ENCODE assay signal across 30 cellular contexts in the genomic region with DNA sequence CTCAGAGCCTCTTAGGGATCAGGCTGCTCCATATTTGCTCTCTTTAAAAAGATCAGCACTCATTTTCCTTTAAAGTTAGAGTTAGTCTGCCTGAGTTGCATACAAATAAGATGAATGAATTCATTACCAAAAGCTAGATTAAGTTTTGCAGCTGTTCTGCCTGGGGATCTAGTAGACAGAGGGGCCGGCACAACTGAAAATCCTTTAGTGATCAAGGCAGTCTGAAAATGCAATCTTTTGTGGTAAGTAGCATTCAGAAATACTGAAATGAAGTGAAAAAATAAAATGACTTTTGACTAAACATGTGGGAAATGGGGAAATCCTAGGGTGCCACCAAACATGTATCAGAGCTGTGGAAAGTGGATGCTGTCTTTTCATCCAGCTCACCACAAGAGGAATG.
DNase-seq lines count a peak whose midpoint lies in the region; ATAC-seq, FAIRE-seq and TF ChIP-seq lines count a peak whose summit lies in the region.
"Had no signal": no experiment of that assay in that cellular context is flagged by ENCODE, and none has a peak within 500 bp of the region (broad histone marks: within the 10 kb centered on the region; RNA-seq: fewer than 3 reads in every experiment).

No MANE protein-coding gene starts in this region.

- H3K27ac ChIP-seq in astrocyte (ENCODE audit: low read depth, low read length): no peak overlapping the region
- peak overlapping the region; percentile 23 for H3K27ac ChIP-seq in neural progenitor cell
- H3K27ac ChIP-seq in CD4-positive, alpha-beta T cell (ENCODE audit: low read depth, low read length): no peak overlapping the region
- H3K27ac ChIP-seq: 22Rv1; BLaER1 treated with 17β-estradiol and CSF1 and Interleukin-3, amounts not matched to agents 10 nM and 100 nM; PC-9; SJSA1 had no signal

- H3K36me3 Mint-ChIP-seq in activated CD4-positive, alpha-beta T cell treated with anti-CD3 and anti-CD28 coated beads, Interleukin-2, amount 10 ng/mL, durations not matched to agents 24 days and 14 days (ENCODE audit: low read depth): no peaks in the 10 kb centered on the region
- no peaks in the 10 kb centered on the region for H3K36me3 Mint-ChIP-seq in astrocyte (ENCODE audit: low read depth, unreplicated experiment)
- H3K36me3 Mint-ChIP-seq in neural progenitor cell: no peaks in the 10 kb centered on the region
- H3K36me3 Mint-ChIP-seq in CD4-positive, alpha-beta T cell (ENCODE audit: low read depth): no peaks in the 10 kb centered on the region
- no peaks in the 10 kb centered on the region for H3K36me3 Mint-ChIP-seq in natural killer cell
- H3K36me3 Mint-ChIP-seq in activated naive CD4-positive, alpha-beta T cell treated with anti-CD3 and anti-CD28 coated beads, Interleukin-2, amount 50 U/mL, for 72 hours: no peaks in the 10 kb centered on the region
- H3K36me3 Mint-ChIP-seq: CD4-positive, alpha-beta memory T cell had no signal

- H2AFZ ChIP-seq in astrocyte (ENCODE audit: low read depth, low read length) (no peak overlapping the region), neural progenitor cell (replicated peaks) (peak overlapping the region; percentile 23)
- H2AFZ ChIP-seq: PC-9 had no signal

- H3K27me3 Mint-ChIP-seq in activated CD4-positive, alpha-beta T cell treated with anti-CD3 and anti-CD28 coated beads, Interleukin-2, amount 10 ng/mL, durations not matched to agents 24 days and 14 days: no peaks in the 10 kb centered on the region
- H3K27me3 Mint-ChIP-seq in astrocyte (ENCODE audit: low read depth, unreplicated experiment) (no peaks in the 10 kb centered on the region), neural progenitor cell (ENCODE audit: insufficient read depth, low read depth) (no peaks in the 10 kb centered on the region), natural killer cell (ENCODE audit: low read depth in 2 of 2) (no peaks in the 10 kb centered on the region)
- H3K27me3 Mint-ChIP-seq in CD4-positive, alpha-beta T cell: no peaks in the 10 kb centered on the region
- H3K27me3 Mint-ChIP-seq: CD4-positive, alpha-beta memory T cell had no signal

- H3K4me1 Mint-ChIP-seq in activated CD4-positive, alpha-beta T cell treated with anti-CD3 and anti-CD28 coated beads, Interleukin-2, amount 10 ng/mL, durations not matched to agents 24 days and 14 days: no peaks in the 10 kb centered on the region
- H3K4me1 Mint-ChIP-seq in astrocyte (ENCODE audit: low read depth, unreplicated experiment): peaks cover 7% of the 10 kb centered on the region
- H3K4me1 Mint-ChIP-seq in neural progenitor cell: no peaks in the 10 kb centered on the region
- peaks cover 8% of the 10 kb centered on the region for H3K4me1 Mint-ChIP-seq in CD4-positive, alpha-beta T cell (ENCODE audit: low read depth)
- H3K4me1 Mint-ChIP-seq in natural killer cell: no peaks in the 10 kb centered on the region

- no peak overlapping the region for H3K4me3 Mint-ChIP-seq in activated CD4-positive, alpha-beta T cell treated with anti-CD3 and anti-CD28 coated beads, Interleukin-2, amount 10 ng/mL, durations not matched to agents 24 days and 14 days
- H3K4me3 Mint-ChIP-seq in astrocyte (ENCODE audit: unreplicated experiment) (no peak overlapping the region), neural progenitor cell (no peak overlapping the region), natural killer cell (no peak overlapping the region)
- H3K4me3 Mint-ChIP-seq in CD4-positive, alpha-beta T cell: no peak overlapping the region
- H3K4me3 Mint-ChIP-seq: CD4-positive, alpha-beta memory T cell; HFFc6 had no signal

- no peaks in the 10 kb centered on the region for H3K27me3 ChIP-seq in astrocyte (ENCODE audit: insufficient read depth, low read length)
- H3K27me3 ChIP-seq in neural progenitor cell: no peaks in the 10 kb centered on the region
- no peaks in the 10 kb centered on the region for H3K27me3 ChIP-seq in CD4-positive, alpha-beta T cell (ENCODE audit: control insufficient read depth, insufficient read depth, low read length)
- H3K27me3 ChIP-seq: BLaER1 treated with 17β-estradiol and CSF1 and Interleukin-3, amounts not matched to agents 10 nM and 100 nM had no signal

- no peaks in the 10 kb centered on the region for H3K36me3 ChIP-seq in astrocyte (ENCODE audit: insufficient read depth, low read length)
- H3K36me3 ChIP-seq in neural progenitor cell: no peaks in the 10 kb centered on the region
- H3K36me3 ChIP-seq: BLaER1 treated with 17β-estradiol and CSF1 and Interleukin-3, amounts not matched to agents 10 nM and 100 nM; HAP-1; SJSA1 had no signal

- H3K79me2 ChIP-seq in astrocyte (ENCODE audit: insufficient read depth, low read length) (no peaks in the 10 kb centered on the region), neural progenitor cell (ENCODE audit: low read depth) (no peaks in the 10 kb centered on the region)

- H3K4me2 ChIP-seq in astrocyte (ENCODE audit: low read length) (no peak overlapping the region), neural progenitor cell (peak overlapping the region; percentile 25)
- H3K4me2 ChIP-seq: BLaER1 treated with 17β-estradiol and CSF1 and Interleukin-3, amounts not matched to agents 10 nM and 100 nM; PC-9 had no signal

- H3F3A ChIP-seq in neural progenitor cell (ENCODE audit: low read depth): peaks cover 7% of the 10 kb centered on the region

- H3K9me3 ChIP-seq in astrocyte (ENCODE audit: insufficient read depth, low read depth, low read length) (no peaks in the 10 kb centered on the region), neural progenitor cell (ENCODE audit: low read depth) (no peaks in the 10 kb centered on the region)
- no peaks in the 10 kb centered on the region for H3K9me3 ChIP-seq in CD4-positive, alpha-beta T cell (ENCODE audit: control insufficient read depth, low read length)
- H3K9me3 ChIP-seq: BLaER1 treated with 17β-estradiol and CSF1 and Interleukin-3, amounts not matched to agents 10 nM and 100 nM; HAP-1; SJSA1 had no signal

- intact Hi-C loops in activated CD4-positive, alpha-beta T cell treated with anti-CD3 and anti-CD28 coated beads, Interleukin-2, amount 10 ng/mL, durations not matched to agents 24 days and 14 days (cut with micrococcal nuclease): no loop called here
- intact Hi-C loops in CD4-positive, alpha-beta T cell (cut with DNase I, micrococcal nuclease): no loop called here
- intact Hi-C loops in natural killer cell (cut with micrococcal nuclease): no loop called here

- no peak overlapping the region for H3K27ac Mint-ChIP-seq in activated CD4-positive, alpha-beta T cell treated with anti-CD3 and anti-CD28 coated beads, Interleukin-2, amount 10 ng/mL, durations not matched to agents 24 days and 14 days
- no peak overlapping the region for H3K27ac Mint-ChIP-seq in astrocyte (ENCODE audit: unreplicated experiment)
- H3K27ac Mint-ChIP-seq in neural progenitor cell: peak overlapping the region; percentile 69
- H3K27ac Mint-ChIP-seq in CD4-positive, alpha-beta T cell: no peak overlapping the region
- H3K27ac Mint-ChIP-seq in natural killer cell: no peak overlapping the region
- no peak overlapping the region for H3K27ac Mint-ChIP-seq in activated naive CD4-positive, alpha-beta T cell treated with anti-CD3 and anti-CD28 coated beads, Interleukin-2, amount 50 U/mL, for 72 hours
- H3K27ac Mint-ChIP-seq: CD4-positive, alpha-beta memory T cell; HFFc6 had no signal

- TF ChIP-seq CTCF in astrocyte (IDR thresholded peaks at IDR 0.05; ENCODE audit: insufficient read depth, low read depth, low read length): no peak
- TF ChIP-seq CTCF in neural progenitor cell (IDR thresholded peaks at IDR 0.05): no peak
- TF ChIP-seq CTCF in CD4-positive, alpha-beta T cell (IDR thresholded peaks at IDR 0.05): no peak
- TF ChIP-seq CTCF in D721Med (IDR thresholded peaks at IDR 0.05; ENCODE audit: insufficient read depth, missing control alignments): no peak
- no peak for TF ChIP-seq CTCF in natural killer cell (IDR thresholded peaks at IDR 0.05)

- H3K4me3 ChIP-seq in astrocyte (ENCODE audit: insufficient read depth, low read depth, low read length): no peak overlapping the region
- no peak overlapping the region for H3K4me3 ChIP-seq in neural progenitor cell
- H3K4me3 ChIP-seq: BLaER1 treated with 17β-estradiol and CSF1 and Interleukin-3, amounts not matched to agents 10 nM and 100 nM; HAP-1; K562; PC-9; SJSA1 had no signal

- no peak for ATAC-seq in CD4-positive, alpha-beta T cell (ENCODE audit: poor library complexity)
- ATAC-seq in natural killer cell: no peak
- ATAC-seq in activated naive CD4-positive, alpha-beta T cell treated with anti-CD3 and anti-CD28 coated beads, Interleukin-2, amount 50 U/mL, for 72 hours: no peak
- ATAC-seq: K562, Right ventricle myocardium inferior had no signal

- peak; percentile 37 for DNase-seq in activated CD4-positive, alpha-beta T cell treated with anti-CD3 and anti-CD28 coated beads, Interleukin-2, amount 10 ng/mL, durations not matched to agents 24 days and 14 days
- no peak for DNase-seq in activated CD4-positive, alpha-beta T cell treated with anti-CD3 and anti-CD28 coated beads, Interleukin-2, amount 50 U/mL, for 48 hours
- DNase-seq in astrocyte (ENCODE audit: low read depth) (peak; percentile 31), neural progenitor cell (ENCODE audit: low spot score) (no peak), D721Med (ENCODE audit: insufficient read length, low spot score) (no peak), natural killer cell (no peak)
- no peak for DNase-seq in CD4-positive, alpha-beta T cell
- DNase-seq in activated naive CD4-positive, alpha-beta T cell treated with anti-CD3 and anti-CD28 coated beads, Interleukin-2, amount 50 U/mL, for 72 hours (ENCODE audit: low spot score in 2 of 2): no peak
- DNase-seq: CD4-positive, alpha-beta memory T cell; COR-L47; DMS79 treated with DMSO at 0.1 percent for 48 hours; GOT3; HFFc6; Kasumi-1; MV-4-11; NCI-H1105; NCI-H1436 treated with DMSO at 0.1 percent for 48 hours; NCI-H187 treated with DMSO at 0.1 percent for 48 hours; NCI-H2171 treated with DMSO at 0.1 percent for 48 hours; NCI-H345; NCI-H510A treated with DMSO at 0.1 percent for 48 hours; NCI-H774; NK-92 treated with Interleukin-12 subunit alpha and Interleukin-12 subunit beta, amount 100 ng/mL, for 24 hours; PC-9 had no signal

- CTCF ChIA-PET in CD4-positive, alpha-beta T cell (lab: Charles Lee): no interaction called here

- no peaks in the 10 kb centered on the region for H3K9me3 Mint-ChIP-seq in activated CD4-positive, alpha-beta T cell treated with anti-CD3 and anti-CD28 coated beads, Interleukin-2, amount 10 ng/mL, durations not matched to agents 24 days and 14 days
- H3K9me3 Mint-ChIP-seq in astrocyte (ENCODE audit: unreplicated experiment): peaks cover 2% of the 10 kb centered on the region
- no peaks in the 10 kb centered on the region for H3K9me3 Mint-ChIP-seq in neural progenitor cell
- no peaks in the 10 kb centered on the region for H3K9me3 Mint-ChIP-seq in CD4-positive, alpha-beta T cell
- H3K9me3 Mint-ChIP-seq in natural killer cell: no peaks in the 10 kb centered on the region
- peaks cover 0 to 5% of the 10 kb centered on the region in 2 donors for H3K9me3 Mint-ChIP-seq in activated naive CD4-positive, alpha-beta T cell treated with anti-CD3 and anti-CD28 coated beads, Interleukin-2, amount 50 U/mL, for 72 hours
- H3K9me3 Mint-ChIP-seq: HFFc6 had no signal

- FAIRE-seq in astrocyte (lab: Jason Lieb, UNC): no peak
- FAIRE-seq in D721Med (lab: Jason Lieb, UNC): no peak
- FAIRE-seq: K562 had no signal

- POLR2A ChIA-PET in CD4-positive, alpha-beta T cell (lab: Charles Lee): interaction anchor here (0.8 kb wide), 1 partner anchor 10 kb away, joined by 3 read pairs; no protein-coding TSS in a partner anchor

- no peaks in the 10 kb centered on the region for H4K20me1 ChIP-seq in astrocyte (ENCODE audit: insufficient read depth, low read length)
- H4K20me1 ChIP-seq in neural progenitor cell (ENCODE audit: low read depth): no peaks in the 10 kb centered on the region
- H4K20me1 ChIP-seq: BLaER1 treated with 17β-estradiol and CSF1 and Interleukin-3, amounts not matched to agents 10 nM and 100 nM had no signal

- H3K4me1 ChIP-seq in astrocyte (ENCODE audit: insufficient read depth, low read length) (no peaks in the 10 kb centered on the region), neural progenitor cell (peaks cover 32% of the 10 kb centered on the region)
- H3K4me1 ChIP-seq: HAP-1, SJSA1 had no signal

- no peak overlapping the region for H3K9ac ChIP-seq in astrocyte (ENCODE audit: low read length)
- no peak overlapping the region for H3K9ac ChIP-seq in neural progenitor cell
- H3K9ac ChIP-seq: BLaER1 treated with 17β-estradiol and CSF1 and Interleukin-3, amounts not matched to agents 10 nM and 100 nM had no signal

Comparison
In these comparisons a context has a peak if more than half of its experiments do, and no peak if none do; other contexts are left out.
1. DNase-seq: peak in activated CD4-positive, alpha-beta T cell treated with anti-CD3 and anti-CD28 coated beads, Interleukin-2, amount 10 ng/mL, durations not matched to agents 24 days and 14 days (single experiment) and astrocyte (single experiment); none in activated CD4-positive, alpha-beta T cell treated with anti-CD3 and anti-CD28 coated beads, Interleukin-2, amount 50 U/mL, for 48 hours (0 of 2), neural progenitor cell (single experiment), CD4-positive, alpha-beta T cell (0 of 10), D721Med (single experiment), natural killer cell (single experiment) and activated naive CD4-positive, alpha-beta T cell treated with anti-CD3 and anti-CD28 coated beads, Interleukin-2, amount 50 U/mL, for 72 hours (0 of 2).